22 cellular contexts compared by ENCODE assay signal in genomic region chr6:150877928-150878327, GRCh38. TPM values are rescaled to one million over a fixed set of nuclear protein-coding genes. Genes with fewer than 3 reads are reported as not detected.
A peak's percentile ranks its signal among the peaks of the same experiment; 100 is the strongest.
DNase-seq lines count a peak whose midpoint lies in the region; ATAC-seq, FAIRE-seq and TF ChIP-seq lines count a peak whose summit lies in the region.
"Had no signal": no experiment of that assay in that cellular context is flagged by ENCODE, and none has a peak within 500 bp of the region (broad histone marks: within the 10 kb centered on the region; RNA-seq: fewer than 3 reads in every experiment).

No MANE protein-coding gene starts in this region.

- no peak overlapping the region for H3K4me3 ChIP-seq in kidney (ENCODE audit: low read length in 2 of 2)
- H3K4me3 ChIP-seq in heart left ventricle = no peak overlapping the region
- H3K4me3 ChIP-seq: gastroesophageal sphincter, GM12878, lung, SK-N-MC, testis had no signal

- H3K4me1 Mint-ChIP-seq in neural crest cell = peaks cover 51% of the 10 kb centered on the region
- H3K4me1 Mint-ChIP-seq: activated naive CD8-positive, alpha-beta T cell treated with anti-CD3 and anti-CD28 coated beads for 36 hours had no signal

- H3K4me3 Mint-ChIP-seq in neural crest cell = no peak overlapping the region
- H3K4me3 Mint-ChIP-seq: activated naive CD8-positive, alpha-beta T cell treated with anti-CD3 and anti-CD28 coated beads for 36 hours; activated T-helper 17 cell treated with anti-CD3 and anti-CD28 coated beads, Interleukin-2, amount 50 U/mL, for 72 hours; stimulated activated effector memory CD8-positive, alpha-beta T cell treated with anti-CD3 and anti-CD28 coated beads, Interleukin-12 subunit alpha, Interleukin-12 subunit beta, amount 100 ng/mL, for 72 hours had no signal

- no peaks in the 10 kb centered on the region for H3K27me3 ChIP-seq in heart left ventricle
- H3K27me3 ChIP-seq: gastroesophageal sphincter, testis had no signal

- H3K36me3 Mint-ChIP-seq in neural crest cell (ENCODE audit: low read depth) = peaks cover 14% of the 10 kb centered on the region

- no peak for TF ChIP-seq POLR2A in heart left ventricle (IDR thresholded peaks at IDR 0.05)

- H3K9ac ChIP-seq in kidney (ENCODE audit: low read length in 2 of 2) = no peak overlapping the region

- peak; percentile 41 for TF ChIP-seq CTCF in kidney (IDR thresholded peaks at IDR 0.05; ENCODE audit: borderline replicate concordance, extremely low read depth, insufficient read depth)
- TF ChIP-seq CTCF in neural crest cell (conservative IDR thresholded peaks at IDR 0.05) = no peak
- no peak for TF ChIP-seq CTCF in heart left ventricle (IDR thresholded peaks at IDR 0.05)

- H3K4me1 ChIP-seq in kidney (ENCODE audit: control insufficient read depth in 1 of 2, insufficient read depth in 1 of 2, low read depth in 1 of 2, low read length in 2 of 2) = peaks cover 0 to 3% of the 10 kb centered on the region in 2 donors
- H3K4me1 ChIP-seq in heart left ventricle = peaks cover 0 to 30% (median 17%) of the 10 kb centered on the region in 12 donors

- DNase-seq in SW480 (ENCODE audit: low spot score) = peak; percentile 18
- no peak for DNase-seq in kidney
- DNase-seq in neural crest cell (ENCODE audit: low read depth, low spot score) = no peak
- no peak for DNase-seq in COLO668 (lab: John Stamatoyannopoulos, UW; ENCODE audit: unreplicated experiment)
- DNase-seq in NCI-H1105 (lab: John Stamatoyannopoulos, UW) = no peak
- DNase-seq in heart left ventricle = no peak
- DNase-seq: activated naive CD8-positive, alpha-beta T cell treated with anti-CD3 and anti-CD28 coated beads for 36 hours; DND-41; naive B cell; NCI-H510A; posterior cingulate gyrus; RPMI8226; T-helper 2 cell; testis; WERI-Rb-1 had no signal

- 92 to 97% (median 95%) methylated on average over 8 of the region's 8 CpGs for WGBS in heart left ventricle, 4 donors

- intact Hi-C loops in kidney (cut with DNase I) (no loop called here), heart left ventricle (cut with DNase I) (loop anchor here in 2 of 10 donors (5.0 kb wide), 2 partner anchors 61 to 461 kb away; no protein-coding TSS in a partner anchor)

- ATAC-seq in HG02798 (IDR thresholded peaks at IDR 0.05; ENCODE audit: poor library complexity, unreplicated experiment) = no peak
- no peak for ATAC-seq in heart left ventricle
- ATAC-seq: activated T-helper 17 cell treated with anti-CD3 and anti-CD28 coated beads, Interleukin-2, amount 50 U/mL, for 72 hours; gastroesophageal sphincter; stimulated activated effector memory CD8-positive, alpha-beta T cell treated with anti-CD3 and anti-CD28 coated beads, Interleukin-12 subunit alpha, Interleukin-12 subunit beta, amount 100 ng/mL, for 72 hours had no signal

- H3K27me3 Mint-ChIP-seq in neural crest cell (ENCODE audit: low read depth) = no peaks in the 10 kb centered on the region
- H3K27me3 Mint-ChIP-seq: activated naive CD8-positive, alpha-beta T cell treated with anti-CD3 and anti-CD28 coated beads for 36 hours; activated T-helper 17 cell treated with anti-CD3 and anti-CD28 coated beads, Interleukin-2, amount 50 U/mL, for 72 hours; naive B cell had no signal

- FAIRE-seq in kidney (lab: Jason Lieb, UNC) = no peak
- FAIRE-seq: GM12878 had no signal

- no peaks in the 10 kb centered on the region for H3K9me3 Mint-ChIP-seq in neural crest cell
- H3K9me3 Mint-ChIP-seq: activated naive CD8-positive, alpha-beta T cell treated with anti-CD3 and anti-CD28 coated beads for 36 hours; activated T-helper 17 cell treated with anti-CD3 and anti-CD28 coated beads, Interleukin-2, amount 50 U/mL, for 72 hours; naive B cell; stimulated activated effector memory CD8-positive, alpha-beta T cell treated with anti-CD3 and anti-CD28 coated beads, Interleukin-12 subunit alpha, Interleukin-12 subunit beta, amount 100 ng/mL, for 72 hours had no signal

- H3K36me3 ChIP-seq in kidney (ENCODE audit: control insufficient read depth in 1 of 2, insufficient read depth in 2 of 2, low read length in 2 of 2) (no peaks in the 10 kb centered on the region), heart left ventricle (peaks cover 0 to 3% (median 0%) of the 10 kb centered on the region in 9 donors)
- H3K36me3 ChIP-seq: gastroesophageal sphincter had no signal

- no peaks in the 10 kb centered on the region for H3K9me3 ChIP-seq in kidney (ENCODE audit: control insufficient read depth in 1 of 2, low read length in 2 of 2)
- no peaks in the 10 kb centered on the region for H3K9me3 ChIP-seq in heart left ventricle
- H3K9me3 ChIP-seq: gastroesophageal sphincter, testis had no signal

- H3K27ac Mint-ChIP-seq in neural crest cell (ENCODE audit: unreplicated experiment) = peak overlapping the region; percentile 59
- H3K27ac Mint-ChIP-seq: activated naive CD8-positive, alpha-beta T cell treated with anti-CD3 and anti-CD28 coated beads for 36 hours; activated T-helper 17 cell treated with anti-CD3 and anti-CD28 coated beads, Interleukin-2, amount 50 U/mL, for 72 hours had no signal

- H3K27ac ChIP-seq in kidney (ENCODE audit: low read depth in 2 of 2, low read length in 2 of 2) = no peak overlapping the region
- H3K27ac ChIP-seq in heart left ventricle = no peak overlapping the region
- H3K27ac ChIP-seq: gastroesophageal sphincter, SK-N-MC, WERI-Rb-1 had no signal

RNA-seq across cellular contexts. Expression of gene MTHFD1L, which starts 12.4 kb away (rescaled TPM):
- total RNA-seq in kidney = 39.6 TPM
- polyA plus RNA-seq in kidney (ENCODE audit: insufficient read depth, low read depth, low replicate concordance) = 4.7 TPM
- total RNA-seq in neural crest cell = 67.6 and 71.3 TPM in 2 replicates
- total RNA-seq in heart left ventricle = 10 to 100 TPM in 1 of 9 donors, 1 to 10 TPM in 8; 1.8 to 13.2 (median 4.2) TPM
- 1 to 10 TPM; 1.1 to 9.1 TPM for polyA plus RNA-seq in heart left ventricle
